Comparison of ENCODE assay signal across 17 cellular contexts in the genomic region with DNA sequence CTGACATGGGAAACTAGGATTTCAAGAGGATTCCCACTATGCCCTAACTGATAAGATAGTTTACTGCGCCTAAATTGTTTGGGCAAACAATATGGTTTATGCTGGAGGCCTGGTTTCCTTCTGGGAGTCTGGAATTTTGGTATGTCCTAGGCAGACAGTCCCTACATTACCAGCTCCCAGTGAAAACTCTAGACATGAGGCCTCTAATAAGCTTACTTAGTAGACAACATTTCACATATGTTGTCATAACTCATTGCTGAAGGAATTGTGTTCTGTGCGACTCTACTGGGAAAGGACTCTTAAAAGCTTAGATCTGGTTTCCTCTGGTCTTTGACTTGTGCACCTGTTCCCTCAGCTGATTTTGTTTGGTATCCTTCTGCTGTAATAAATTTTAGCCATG. TPM values are rescaled to one million over a fixed set of nuclear protein-coding genes. Genes with fewer than 3 reads are reported as not detected.
DNase-seq lines count a peak whose midpoint lies in the region; ATAC-seq, FAIRE-seq and TF ChIP-seq lines count a peak whose summit lies in the region.
"Had no signal": no experiment of that assay in that cellular context is flagged by ENCODE, and none has a peak within 500 bp of the region (broad histone marks: within the 10 kb centered on the region; RNA-seq: fewer than 3 reads in every experiment).

No MANE protein-coding gene starts in this region.

- TF ChIP-seq CTCF in suprapubic skin (IDR thresholded peaks at IDR 0.05) (no peak), nephron progenitor cell (IDR thresholded peaks at IDR 0.05) (no peak)

- no peaks in the 10 kb centered on the region for H3K79me1 ChIP-seq in trophoblast cell (ENCODE audit: low read length)

- no peak overlapping the region for H2BK120ac ChIP-seq in trophoblast cell (ENCODE audit: insufficient read depth, low read length, poor library complexity)

- H3K36me3 ChIP-seq in trophoblast cell (ENCODE audit: control insufficient read depth in 1 of 2, insufficient read depth in 2 of 2, low read length in 2 of 2), result no peaks in the 10 kb centered on the region
- peaks cover 21% of the 10 kb centered on the region for H3K36me3 ChIP-seq in suprapubic skin

- no peak overlapping the region for H3K18ac ChIP-seq in trophoblast cell (ENCODE audit: low read length)

- H4K8ac ChIP-seq in trophoblast cell (ENCODE audit: low read depth, low read length), result no peak overlapping the region

- DNase-seq in astrocyte of the hippocampus (ENCODE audit: low read depth, low spot score) (peak; percentile 5), left ventricle myocardium superior (no peak), trophoblast cell (no peak), suprapubic skin (ENCODE audit: low spot score in 2 of 2) (no peak), H54 (ENCODE audit: insufficient read length, low spot score) (no peak), nephron progenitor cell (no peak), posterior vena cava (ENCODE audit: low spot score) (no peak)
- DNase-seq: CD4-positive, CD25-positive, alpha-beta regulatory T cell; DMS79; KG1; NCI-H1092; NCI-H2081 treated with DMSO at 0.1 percent for 48 hours; NCI-H510A treated with DMSO at 0.1 percent for 48 hours had no signal

- H3K14ac ChIP-seq in trophoblast cell (ENCODE audit: low read length), result no peak overlapping the region

- H3K4me3 ChIP-seq in trophoblast cell (ENCODE audit: low read depth, low read length) (no peak overlapping the region), suprapubic skin (no peak overlapping the region)
- H3K4me3 ChIP-seq: SK-N-MC had no signal

- no peak overlapping the region for H3K23ac ChIP-seq in trophoblast cell (ENCODE audit: low read length)

- no peak overlapping the region for H2AFZ ChIP-seq in trophoblast cell (ENCODE audit: insufficient read depth, low read length, poor library complexity)

- no CpG with 5 or more reads among the region's 2 CpGs for WGBS in trophoblast cell (ENCODE audit: extremely low coverage, insufficient coverage, insufficient read length)
- WGBS in suprapubic skin, result 83% methylated on average over 2 of the region's 2 CpGs

- no peaks in the 10 kb centered on the region for H3K27me3 Mint-ChIP-seq in nephron progenitor cell (ENCODE audit: low read depth, poor library complexity)
- H3K27me3 Mint-ChIP-seq: B cell; CD4-positive, CD25-positive, alpha-beta regulatory T cell had no signal

- no peak for FAIRE-seq in H54 (lab: Jason Lieb, UNC)
- FAIRE-seq: HepG2 had no signal

- ATAC-seq in left ventricle myocardium superior, result peak; percentile 68
- ATAC-seq: HepG2, Panc1 had no signal

- intact Hi-C loops in left ventricle myocardium superior (cut with micrococcal nuclease), result no loop called here
- intact Hi-C loops in posterior vena cava (cut with DNase I), result no loop called here

- H4K12ac ChIP-seq in trophoblast cell (ENCODE audit: low read depth, low read length), result no peak overlapping the region

- peaks cover 46% of the 10 kb centered on the region for H3K36me3 Mint-ChIP-seq in nephron progenitor cell (ENCODE audit: low read depth)

- H3K27ac Mint-ChIP-seq in nephron progenitor cell, result no peak overlapping the region
- H3K27ac Mint-ChIP-seq: B cell; CD4-positive, CD25-positive, alpha-beta regulatory T cell had no signal

- no peak for TF ChIP-seq POLR2A in suprapubic skin (IDR thresholded peaks at IDR 0.05)
- TF ChIP-seq POLR2A in H54 (IDR thresholded peaks at IDR 0.05; ENCODE audit: low read depth, low read length), result no peak

- H4K91ac ChIP-seq in trophoblast cell (ENCODE audit: low read depth, low read length), result no peak overlapping the region

- H3K9ac ChIP-seq in trophoblast cell (ENCODE audit: low read length), result no peak overlapping the region

- H3K27me3 ChIP-seq in trophoblast cell (ENCODE audit: insufficient read depth, low read length), result no peaks in the 10 kb centered on the region
- H3K27me3 ChIP-seq in suprapubic skin, result no peaks in the 10 kb centered on the region

- H3K4me3 Mint-ChIP-seq in nephron progenitor cell, result no peak overlapping the region
- H3K4me3 Mint-ChIP-seq: B cell; CD4-positive, CD25-positive, alpha-beta regulatory T cell had no signal

- H3K9me3 ChIP-seq in trophoblast cell (ENCODE audit: insufficient read depth, low read depth, low read length) (no peaks in the 10 kb centered on the region), suprapubic skin (peaks cover 3% of the 10 kb centered on the region)

- H2BK12ac ChIP-seq in trophoblast cell (ENCODE audit: low read length), result no peak overlapping the region

- no peak overlapping the region for H3K27ac ChIP-seq in trophoblast cell (ENCODE audit: low read depth, low read length)
- H3K27ac ChIP-seq in suprapubic skin, result no peak overlapping the region
- H3K27ac ChIP-seq: SK-N-MC had no signal

- no peak overlapping the region for H2BK5ac ChIP-seq in trophoblast cell (ENCODE audit: low read depth, low read length, poor library complexity)

- no peaks in the 10 kb centered on the region for H3K9me3 Mint-ChIP-seq in nephron progenitor cell

- no peak overlapping the region for H2AK5ac ChIP-seq in trophoblast cell (ENCODE audit: low read length)

- H3K4me1 ChIP-seq in trophoblast cell (ENCODE audit: control insufficient read depth in 1 of 2, insufficient read depth in 2 of 2, low read length in 2 of 2) (peaks cover 0 to 3% of the 10 kb centered on the region in 2 experiments), suprapubic skin (no peaks in the 10 kb centered on the region)

- H3K79me2 ChIP-seq in trophoblast cell (ENCODE audit: control insufficient read depth, insufficient read depth, low read length, poor library complexity), result no peaks in the 10 kb centered on the region

- H3K4ac ChIP-seq in trophoblast cell (ENCODE audit: low read depth, low read length), result no peak overlapping the region

- peak overlapping the region; percentile 30 for H3K4me2 ChIP-seq in trophoblast cell (ENCODE audit: low read length)

- no peak for TF ChIP-seq EP300 in suprapubic skin (IDR thresholded peaks at IDR 0.05)

- no peaks in the 10 kb centered on the region for H3K4me1 Mint-ChIP-seq in nephron progenitor cell
- H3K4me1 Mint-ChIP-seq: B cell had no signal

RNA-seq across cellular contexts. Expression of a gene that starts 18.0 kb away (rescaled TPM):
- 14.4 TPM for total RNA-seq in left ventricle myocardium superior
- polyA plus RNA-seq in trophoblast cell (2013), result 23.0 and 23.1 TPM in 2 replicates
- total RNA-seq in suprapubic skin, result 10 to 100 TPM; 37.4 to 99.4 (median 40.6) TPM
- total RNA-seq in posterior vena cava, result 10 to 100 TPM; 30.4 to 31.8 TPM
